Comparison of ENCODE assay signal across 17 cellular contexts in the genomic region with DNA sequence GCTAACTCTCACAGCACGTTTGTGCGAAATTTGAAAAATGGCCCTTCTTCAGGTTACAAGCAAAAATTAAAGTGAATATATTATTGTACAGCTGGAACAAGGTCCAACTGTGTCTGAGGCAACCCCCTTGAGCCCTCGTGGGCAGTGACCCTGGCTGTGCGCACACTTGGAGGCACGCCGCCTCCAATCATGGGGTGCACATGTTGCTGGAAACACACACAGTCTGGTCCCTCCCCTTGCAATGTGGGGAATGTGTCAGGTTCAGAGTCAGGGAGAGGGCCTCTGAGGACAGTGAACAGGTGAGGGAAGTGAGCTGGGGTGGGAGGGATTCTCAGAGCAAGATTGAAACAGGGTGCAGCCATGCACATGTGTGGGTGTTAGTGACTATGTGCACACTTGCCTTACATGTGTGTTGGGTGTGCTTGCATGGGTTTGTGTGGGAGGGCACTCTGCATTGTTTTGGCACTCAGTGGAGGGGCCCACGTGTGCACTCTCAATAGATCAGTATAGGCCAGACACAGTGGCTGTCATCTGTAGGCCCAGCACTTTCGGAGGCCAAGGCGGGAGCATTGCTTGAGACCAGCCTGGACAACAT. TPM values are rescaled to one million over a fixed set of nuclear protein-coding genes. Genes with fewer than 3 reads are reported as not detected.
"Had no signal": no experiment of that assay in that cellular context is flagged by ENCODE, and none has a peak within 500 bp of the region (broad histone marks: within the 10 kb centered on the region; RNA-seq: fewer than 3 reads in every experiment).

No MANE protein-coding gene starts in this region.

- ATAC-seq: psoas muscle; stimulated activated naive B cell treated with anti-CD40 and anti-IgM and Interleukin-4, amounts not matched to agents 10 μg/mL and 1 μg/mL and 100 μg/mL, for 72 hours had no signal

- DNase-seq: activated CD4-positive, alpha-beta T cell treated with anti-CD3 and anti-CD28 coated beads, Interleukin-2, amount 50 U/mL, for 1 hour; activated CD8-positive, alpha-beta memory T cell treated with anti-CD3 and anti-CD28 coated beads, Interleukin-2, amount 50 U/mL, for 48 hours; activated effector memory CD4-positive, alpha-beta T cell treated with anti-CD3 and anti-CD28 coated beads, Interleukin-2, amount 50 U/mL, for 16 hours; activated naive CD4-positive, alpha-beta T cell treated with anti-CD3 and anti-CD28 coated beads, Interleukin-2, amount 50 U/mL, for 16 hours; activated T-cell treated with anti-CD3 and anti-CD28 coated beads, Interleukin-2, amount 50 U/mL, for 48 hours; immature natural killer cell; midbrain; psoas muscle; spleen; stimulated activated CD4-positive, alpha-beta T cell treated with anti-CD3 and anti-CD28 coated beads, Interleukin-4, amount 100 ng/mL, for 4 hours; stimulated activated naive B cell treated with anti-CD40 and anti-IgM and Interleukin-4, amounts not matched to agents 10 μg/mL and 1 μg/mL and 100 μg/mL, for 72 hours; T1000 had no signal

- H3K36me3 ChIP-seq: neural progenitor cell, spleen had no signal

- FAIRE-seq: frontal cortex had no signal

- H3K4me3 ChIP-seq: ascending aorta, coronary artery, neural progenitor cell, psoas muscle, spleen had no signal

- H3K9me3 Mint-ChIP-seq: immature natural killer cell; neural progenitor cell; stimulated activated naive B cell treated with anti-CD40 and anti-IgM and Interleukin-4, amounts not matched to agents 10 μg/mL and 1 μg/mL and 100 μg/mL, for 72 hours had no signal

- H3K36me3 Mint-ChIP-seq: immature natural killer cell; stimulated activated naive B cell treated with anti-CD40 and anti-IgM and Interleukin-4, amounts not matched to agents 10 μg/mL and 1 μg/mL and 100 μg/mL, for 72 hours had no signal

- H3K9me3 ChIP-seq: ascending aorta, psoas muscle, spleen had no signal

- H3K27ac ChIP-seq: ascending aorta, coronary artery, neural progenitor cell, psoas muscle had no signal

- H3K27ac Mint-ChIP-seq: immature natural killer cell; stimulated activated naive B cell treated with anti-CD40 and anti-IgM and Interleukin-4, amounts not matched to agents 10 μg/mL and 1 μg/mL and 100 μg/mL, for 72 hours had no signal

- H3K27me3 ChIP-seq: ascending aorta, neural progenitor cell, spleen had no signal

- H3K4me3 Mint-ChIP-seq: immature natural killer cell; neural progenitor cell; stimulated activated naive B cell treated with anti-CD40 and anti-IgM and Interleukin-4, amounts not matched to agents 10 μg/mL and 1 μg/mL and 100 μg/mL, for 72 hours had no signal

RNA-seq across cellular contexts. Expression of gene TSPAN9, which starts 9.6 kb away (rescaled TPM):
- total RNA-seq: T-helper 1 cell treated with Interleukin-12 subunit alpha and Interleukin-12 subunit beta and Interleukin-4 antibody, amounts not matched to agents 30 ng/mL and 1 ng/mL, for 36 hours had no signal
